In the genomic region with DNA sequence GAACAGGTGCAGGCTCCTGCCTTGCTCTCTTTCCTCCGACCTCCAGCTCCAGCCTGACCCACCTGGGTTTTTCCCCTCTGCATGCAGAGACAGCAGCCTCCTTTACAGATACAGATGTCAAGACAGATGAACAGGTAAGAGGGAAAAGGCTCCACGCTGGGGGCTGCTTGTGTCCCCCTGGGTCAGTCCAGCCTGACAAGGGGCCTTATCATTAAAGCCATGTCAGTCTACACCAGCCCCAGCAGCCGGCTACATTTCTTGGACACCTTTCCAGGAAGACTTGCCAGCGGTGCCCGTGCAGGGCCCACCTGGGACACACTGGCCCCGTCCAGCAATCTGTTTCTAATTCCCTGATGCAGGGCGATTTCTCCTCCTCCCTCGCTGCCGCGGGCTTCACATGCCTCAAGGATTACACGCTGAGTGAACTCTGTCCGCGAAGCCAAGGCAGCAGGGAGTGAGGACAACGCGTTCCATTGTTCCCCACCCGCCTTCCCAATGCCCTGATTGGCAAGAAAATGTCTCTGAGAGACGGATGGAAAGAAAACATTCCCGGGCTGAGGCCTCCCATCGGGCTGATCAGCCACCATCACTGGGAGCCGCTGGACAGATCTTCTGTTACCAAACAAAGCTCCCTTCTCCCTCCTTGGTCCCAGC, we compare ENCODE assay signal across 14 cellular contexts.
A peak's percentile ranks its signal among the peaks of the same experiment; 100 is the strongest.
DNase-seq lines count a peak whose midpoint lies in the region; ATAC-seq and TF ChIP-seq lines count a peak whose summit lies in the region.
"Had no signal": no experiment of that assay in that cellular context is flagged by ENCODE, and none has a peak within 500 bp of the region (broad histone marks: within the 10 kb centered on the region; RNA-seq: fewer than 3 reads in every experiment).

No MANE protein-coding gene starts in this region.

- H3K4me3 ChIP-seq in fibroblast of the aortic adventitia (ENCODE audit: low read depth, low read length), result no peak overlapping the region
- H3K4me3 ChIP-seq: BLaER1 had no signal

- peaks cover 51% of the 10 kb centered on the region for H3K4me1 Mint-ChIP-seq in neural crest cell

- peak; percentile 35 for DNase-seq in AG09319 (ENCODE audit: extremely low read depth, low read depth)
- peak; percentile 91 for DNase-seq in RPMI7951 (ENCODE audit: low read depth)
- peak; percentile 57 for DNase-seq in fibroblast of the aortic adventitia (ENCODE audit: low read depth)
- DNase-seq in neural crest cell (ENCODE audit: low read depth, low spot score), result peak; percentile 54
- DNase-seq: activated T-cell treated with anti-CD3 and anti-CD28 coated beads, Interleukin-2, amount 50 U/mL, for 48 hours; effector CD8-positive, alpha-beta T cell; NCI-H526 had no signal

- TF ChIP-seq CTCF in AG09319 (IDR thresholded peaks at IDR 0.05; ENCODE audit: low read depth, low read length) (no peak), fibroblast of the aortic adventitia (IDR thresholded peaks at IDR 0.05; ENCODE audit: insufficient read depth, low read length) (no peak), neural crest cell (conservative IDR thresholded peaks at IDR 0.05) (no peak)

- peak overlapping the region; percentile 54 for H3K4me3 Mint-ChIP-seq in neural crest cell
- H3K4me3 Mint-ChIP-seq: stimulated activated naive CD8-positive, alpha-beta T cell treated with anti-CD3 and anti-CD28 coated beads, Interleukin-15, Interleukin-2, amounts not matched to agents 100 ng/mL and 50 ng/mL, for 24 hours had no signal

- peaks cover 2% of the 10 kb centered on the region for H3K9me3 Mint-ChIP-seq in neural crest cell
- H3K9me3 Mint-ChIP-seq: stimulated activated naive CD8-positive, alpha-beta T cell treated with anti-CD3 and anti-CD28 coated beads, Interleukin-15, Interleukin-2, amounts not matched to agents 100 ng/mL and 50 ng/mL, for 24 hours had no signal

- H3K36me3 Mint-ChIP-seq in neural crest cell (ENCODE audit: low read depth), result peaks cover 5% of the 10 kb centered on the region

- peak overlapping the region; percentile 83 for H3K27ac Mint-ChIP-seq in neural crest cell (ENCODE audit: unreplicated experiment)
- H3K27ac Mint-ChIP-seq: stimulated activated naive CD8-positive, alpha-beta T cell treated with anti-CD3 and anti-CD28 coated beads, Interleukin-15, Interleukin-2, amounts not matched to agents 100 ng/mL and 50 ng/mL, for 24 hours had no signal

- H3K27me3 Mint-ChIP-seq in neural crest cell (ENCODE audit: low read depth), result peaks cover 11% of the 10 kb centered on the region
- H3K27me3 Mint-ChIP-seq: stimulated activated naive CD8-positive, alpha-beta T cell treated with anti-CD3 and anti-CD28 coated beads, Interleukin-15, Interleukin-2, amounts not matched to agents 100 ng/mL and 50 ng/mL, for 24 hours had no signal

- no peak for ATAC-seq in HG02870 (IDR thresholded peaks at IDR 0.05; ENCODE audit: unreplicated experiment)
- no peak for ATAC-seq in GM18858 (IDR thresholded peaks at IDR 0.05; ENCODE audit: unreplicated experiment)
- no peak for ATAC-seq in GM18511 (IDR thresholded peaks at IDR 0.05; ENCODE audit: unreplicated experiment)
- no peak for ATAC-seq in GM21381 (IDR thresholded peaks at IDR 0.05; ENCODE audit: unreplicated experiment)
- ATAC-seq: left lobe of liver had no signal

Comparison
In these comparisons a context has a peak if more than half of its experiments do, and no peak if none do; other contexts are left out.
1. DNase-seq: peak in every context shown above with its lines; median percentile 91 in RPMI7951; 57 in fibroblast of the aortic adventitia; 54 in neural crest cell; 35 in AG09319.